9 cellular contexts compared by ENCODE assay signal in genomic region chr19:49017041-49017665, GRCh38. TPM values are rescaled to one million over a fixed set of nuclear protein-coding genes. Genes with fewer than 3 reads are reported as not detected.
DNase-seq lines count a peak whose midpoint lies in the region; ATAC-seq and TF ChIP-seq lines count a peak whose summit lies in the region.
"Had no signal": no experiment of that assay in that cellular context is flagged by ENCODE, and none has a peak within 500 bp of the region (broad histone marks: within the 10 kb centered on the region; RNA-seq: fewer than 3 reads in every experiment).

TSS of gene LHB (minus strand) at chr19:49017091. CDS start at chr19:49017081, 10 bp downstream.

- no peaks in the 10 kb centered on the region for H3K27me3 ChIP-seq in BJ (ENCODE audit: control insufficient read depth, insufficient read depth, low read length)
- H3K27me3 ChIP-seq in IMR-90 (ENCODE audit: control insufficient read depth, insufficient read depth, low read length) = peaks cover 2% of the 10 kb centered on the region; the same call in 1 of the 2 replicates
- H3K27me3 ChIP-seq in duodenal mucosa (ENCODE audit: control insufficient read depth in 1 of 2, insufficient read depth in 2 of 2, low read length in 2 of 2) = peaks cover 13 to 16% of the 10 kb centered on the region in 2 donors

- DNase-seq in BJ (ENCODE audit: low read depth) = no peak
- no peak for DNase-seq in IMR-90
- no peak for DNase-seq in natural killer cell
- no peak for DNase-seq in DMS114 treated with DMSO at 0.1 percent for 48 hours (lab: John Stamatoyannopoulos, UW; ENCODE audit: unreplicated experiment)

- TF ChIP-seq POLR2A in IMR-90 (IDR thresholded peaks at IDR 0.05; ENCODE audit: low read depth, low read length) = no peak

- peaks cover 5% of the 10 kb centered on the region; the same call in 1 of the 2 replicates for H3K4me1 ChIP-seq in IMR-90 (ENCODE audit: control insufficient read depth, insufficient read depth, low read length)
- peaks cover 12 to 13% of the 10 kb centered on the region in 2 donors for H3K4me1 ChIP-seq in duodenal mucosa (ENCODE audit: control insufficient read depth in 1 of 2, insufficient read depth in 2 of 2, low read length in 2 of 2)

- H3K79me1 ChIP-seq in IMR-90 (ENCODE audit: low read depth in 1 of 2, low read length in 2 of 2) = peaks cover 0 to 3% of the 10 kb centered on the region in 2 experiments; a peak in 1 of 4 replicates

- peaks cover 0 to 7% of the 10 kb centered on the region in 2 donors for H3K27me3 Mint-ChIP-seq in natural killer cell (ENCODE audit: low read depth in 2 of 2)

- H3K9me3 Mint-ChIP-seq in natural killer cell = no peaks in the 10 kb centered on the region

- intact Hi-C loops in IMR-90 (cut with micrococcal nuclease) = no loop called here
- intact Hi-C loops in natural killer cell (cut with micrococcal nuclease) = no loop called here

- H3K9me3 ChIP-seq in IMR-90 (ENCODE audit: control insufficient read depth, insufficient read depth, low read length) (no peaks in the 10 kb centered on the region), duodenal mucosa (ENCODE audit: control insufficient read depth in 1 of 2, low read length in 2 of 2) (no peaks in the 10 kb centered on the region)

- H3K4me2 ChIP-seq in IMR-90 (ENCODE audit: low read depth, low read length) = peak within 1 kb of the TSS; percentile 93

- H3K36me3 ChIP-seq in BJ (ENCODE audit: control insufficient read depth, insufficient read depth, low read length) = peaks cover 5% of the 10 kb centered on the region; the same call in 1 of the 2 replicates
- H3K36me3 ChIP-seq in IMR-90 (ENCODE audit: control insufficient read depth, insufficient read depth, low read length) = peaks cover 31% of the 10 kb centered on the region
- peaks cover under 1 to 29% of the 10 kb centered on the region in 2 donors for H3K36me3 ChIP-seq in duodenal mucosa (ENCODE audit: control insufficient read depth in 1 of 2, insufficient read depth in 2 of 2, low read length in 2 of 2)

- H4K91ac ChIP-seq in IMR-90 (ENCODE audit: insufficient read depth, low read depth, low read length) = no peak within 1 kb of the TSS

- no peak for TF ChIP-seq RAD21 in IMR-90 (IDR thresholded peaks at IDR 0.05; ENCODE audit: low read length)

- CTCF ChIA-PET in BJ (lab: Yijun Ruan, JAX) = interaction anchor here (0.9 to 6.1 kb wide), 8 partner anchors 9 to 209 kb away, joined by 3 to 34 read pairs (median 4); partner anchors contain the start of gene RUVBL2
- CTCF ChIA-PET in IMR-90 (lab: Yijun Ruan, JAX) = interaction anchor here (1.2 to 1.5 kb wide), 2 partner anchors 24 to 39 kb away, joined by 4 to 5 read pairs; partner anchors contain the start of genes GYS1 and RUVBL2

- H3K27ac Mint-ChIP-seq in natural killer cell = peak within 1 kb of the TSS in 1 of 2 donors; percentile 84

- POLR2A ChIA-PET in BJ (lab: Charles Lee) (no interaction called here), IMR-90 (lab: Charles Lee; ENCODE audit: unreplicated experiment) (no interaction called here)

- no peak within 1 kb of the TSS for H2AK5ac ChIP-seq in IMR-90 (ENCODE audit: low read depth, low read length)

- dilution Hi-C loops in IMR-90 (cut with HindIII; ENCODE audit: low sequenced_read_pairs, unreplicated experiment) = no loop called here

- no peak within 1 kb of the TSS for H3K14ac ChIP-seq in IMR-90 (replicated peaks; ENCODE audit: low read depth, low read length)

- no peak within 1 kb of the TSS for H3K23ac ChIP-seq in IMR-90 (ENCODE audit: low read depth, low read length)

- peak within 1 kb of the TSS; percentile 60 for H2AK9ac ChIP-seq in IMR-90 (replicated peaks; ENCODE audit: low read depth, low read length, poor library complexity)

- H2BK120ac ChIP-seq in IMR-90 (ENCODE audit: low read depth, low read length) = no peak within 1 kb of the TSS

- WGBS in IMR-90 (ENCODE audit: extremely low coverage in 2 of 2, insufficient read length in 1 of 2), 2 experiments = 80% methylated on average over 2 of the region's 17 CpGs; no CpG with 5 or more reads in 1 of the 2 experiments

- H3K4me3 Mint-ChIP-seq in natural killer cell = peak within 1 kb of the TSS; percentile 86

- TF ChIP-seq CTCF in BJ (IDR thresholded peaks at IDR 0.05; ENCODE audit: insufficient read depth, low read depth, low read length) (no peak), IMR-90 (conservative IDR thresholded peaks at IDR 0.05; ENCODE audit: low read depth, low read length) (no peak), natural killer cell (IDR thresholded peaks at IDR 0.05) (no peak)

- peak within 1 kb of the TSS; percentile 45 for H3K4me3 ChIP-seq in BJ (ENCODE audit: low read depth, low read length)
- peak within 1 kb of the TSS; percentile 32 for H3K4me3 ChIP-seq in IMR-90 (ENCODE audit: insufficient read depth, low read depth, low read length)
- H3K4me3 ChIP-seq in duodenal mucosa (ENCODE audit: low read depth in 1 of 2, low read length in 2 of 2) = peak within 1 kb of the TSS; percentile 52 to 55

- no TSS peak for BruUV-seq in IMR-90 (replicated peaks; lab: Mats Ljungman, UMichigan)

- H3K36me3 Mint-ChIP-seq in natural killer cell = no peaks in the 10 kb centered on the region

- no peak within 1 kb of the TSS for H2BK5ac ChIP-seq in IMR-90 (ENCODE audit: low read depth, low read length, poor library complexity, severe bottlenecking)

- H3K4ac ChIP-seq in IMR-90 (ENCODE audit: low read depth, low read length) = no peak within 1 kb of the TSS

- H2AFZ ChIP-seq in IMR-90 (replicated peaks; ENCODE audit: low read length, poor library complexity) = peak within 1 kb of the TSS; percentile 78

- no peaks in the 10 kb centered on the region; the same call in 1 of the 2 replicates for H4K20me1 ChIP-seq in IMR-90 (ENCODE audit: insufficient read depth, low read length)

- peaks cover 15 to 36% of the 10 kb centered on the region in 2 donors for H3K4me1 Mint-ChIP-seq in natural killer cell

- H2BK20ac ChIP-seq in IMR-90 (ENCODE audit: low read depth, low read length) = no peak within 1 kb of the TSS

- in situ Hi-C loops in IMR-90 (cut with MboI; ENCODE audit: low sequenced_read_pairs) = no loop called here

- no peak within 1 kb of the TSS for H3K27ac ChIP-seq in IMR-90 (ENCODE audit: insufficient read depth, low read length)
- no peak within 1 kb of the TSS for H3K27ac ChIP-seq in duodenal mucosa (ENCODE audit: low read depth, low read length)

- H3K9ac ChIP-seq in IMR-90 (ENCODE audit: low read depth, low read length) = no peak within 1 kb of the TSS
- H3K9ac ChIP-seq in duodenal mucosa (ENCODE audit: low read depth in 1 of 2, low read length in 2 of 2) = peak within 1 kb of the TSS; percentile 12 to 57

- H4K5ac ChIP-seq in IMR-90 (ENCODE audit: low read depth, low read length) = no peak within 1 kb of the TSS

- ATAC-seq in IMR-90 (ENCODE audit: low read depth) = no peak
- no peak for ATAC-seq in natural killer cell
- ATAC-seq in GM18517 (IDR thresholded peaks at IDR 0.05; ENCODE audit: unreplicated experiment) = no peak
- no peak for ATAC-seq in GM18868 (IDR thresholded peaks at IDR 0.05; ENCODE audit: unreplicated experiment)
- no peak for ATAC-seq in HG02678 (IDR thresholded peaks at IDR 0.05; ENCODE audit: unreplicated experiment)

- H4K8ac ChIP-seq in IMR-90 (ENCODE audit: low read depth in 2 of 2, low read length in 2 of 2) = peak within 1 kb of the TSS in 1 of 2 experiments; percentile 67; a peak in 1 of 4 replicates

- H3K56ac ChIP-seq in IMR-90 (ENCODE audit: extremely low read depth, insufficient read depth, low read length) = no peak within 1 kb of the TSS; the same call in 1 of the 2 replicates

- no peak within 1 kb of the TSS for H3K18ac ChIP-seq in IMR-90 (ENCODE audit: low read depth, low read length)

- no peak within 1 kb of the TSS for H2BK15ac ChIP-seq in IMR-90 (ENCODE audit: low read depth, low read length)

- 0 out of 2 replicates have a peak, but pooled peaks cover 3% of the 10 kb centered on the region for H3K9me1 ChIP-seq in IMR-90 (ENCODE audit: insufficient read depth, low read length)

TF ChIP-seq in IMR-90, 13 proteins besides CTCF, POLR2A, EP300 and RAD21:
- TF ChIP-seq FOS (IDR thresholded peaks at IDR 0.05; ENCODE audit: low read depth, low read length) = no peak
- no peak for TF ChIP-seq CEBPB (IDR thresholded peaks at IDR 0.05; ENCODE audit: low read depth, low read length)
- no peak for TF ChIP-seq NFE2L2 (IDR thresholded peaks at IDR 0.05; ENCODE audit: low read depth, low read length)
- no peak for TF ChIP-seq MAFK (IDR thresholded peaks at IDR 0.05; ENCODE audit: low read depth, low read length)
- no peak for TF ChIP-seq ELK1 (IDR thresholded peaks at IDR 0.05; ENCODE audit: borderline replicate concordance, low read depth, low read length)
- TF ChIP-seq RFX5 (IDR thresholded peaks at IDR 0.05; ENCODE audit: low read depth, low read length) = no peak
- no peak for TF ChIP-seq BHLHE40 (IDR thresholded peaks at IDR 0.05; ENCODE audit: low read depth, low read length)

RNA-seq across cellular contexts. Expression of gene LHB, which starts in this region (rescaled TPM):
- polyA plus RNA-seq in BJ (2011; rRNA removed) (not detected in 2 replicates), IMR-90 (2012; rRNA removed) (not detected in 2 replicates)
- not detected in 2 replicates for polyA minus RNA-seq in BJ (2011; rRNA and poly(A)+ RNA removed)
- total RNA-seq in IMR-90 (2012; rRNA removed) (not detected in 2 replicates), natural killer cell (1 to 10 TPM in 1 of 3 donors, not detected in 2; 1.4 TPM)
- 0.37 TPM in 1 of 2 replicates, not detected in the other for polyA plus RNA-seq in IMR-90 (2012; cell fraction: cytosol; rRNA removed)
- polyA plus RNA-seq in IMR-90 (2012; cell fraction: nucleus; rRNA removed; ENCODE audit: low replicate concordance) = 1.7 and 5.0 TPM in 2 replicates
- polyA plus RNA-seq: neural cell had no signal
